2 cellular contexts compared by ENCODE assay signal in genomic region chr1:27598902-27599528, GRCh38.
A peak's percentile ranks its signal among the peaks of the same experiment; 100 is the strongest.
TF ChIP-seq lines count a peak whose summit lies in the region.

No MANE protein-coding gene starts in this region.

TF ChIP-seq in HEK293, 187 proteins besides CTCF, POLR2A, EP300 and RAD21 (continued from another document and continues in another):
- no peak for TF ChIP-seq PRDM4 (tag by site-specific recombination; IDR thresholded peaks at IDR 0.05)
- TF ChIP-seq ZNF341 (tag by site-specific recombination; IDR thresholded peaks at IDR 0.05; ENCODE audit: low read depth): peak; percentile 48; the same call in 1 of the 2 replicates
- TF ChIP-seq ZNF768 (tag by site-specific recombination; IDR thresholded peaks at IDR 0.05): no peak
- TF ChIP-seq ZNF704 (tag by site-specific recombination; IDR thresholded peaks at IDR 0.05): no peak
- no peak for TF ChIP-seq ZNF548 (tag by site-specific recombination; IDR thresholded peaks at IDR 0.05)
- peak; percentile 99 for TF ChIP-seq GLIS2 (tag by site-specific recombination; IDR thresholded peaks at IDR 0.05)
- peak; percentile 84 for TF ChIP-seq ZNF423 (tag by site-specific recombination; IDR thresholded peaks at IDR 0.05)
- TF ChIP-seq ZBTB11 (tag by site-specific recombination; conservative IDR thresholded peaks at IDR 0.05; ENCODE audit: low read depth): no peak
- peak; percentile 21; the same call in 1 of the 2 replicates for TF ChIP-seq IKZF3 (tag by site-specific recombination; IDR thresholded peaks at IDR 0.05)
- TF ChIP-seq KLF8 (tag by site-specific recombination; IDR thresholded peaks at IDR 0.05): 0 out of 2 replicates have a peak, but pooled peaks have one; percentile 43
- no peak for TF ChIP-seq ZNF571 (tag by site-specific recombination; IDR thresholded peaks at IDR 0.05)
- no peak for TF ChIP-seq ZBTB21 (tag by site-specific recombination; IDR thresholded peaks at IDR 0.05)
- no peak for TF ChIP-seq ZNF544 (tag by site-specific recombination; IDR thresholded peaks at IDR 0.05)
- TF ChIP-seq ZNF324 (tag by site-specific recombination; IDR thresholded peaks at IDR 0.05): 0 out of 2 replicates have a peak, but pooled peaks have one; percentile 47
- TF ChIP-seq ZIC2 (tag by site-specific recombination; IDR thresholded peaks at IDR 0.05): peak; percentile 98
- TF ChIP-seq ZNF394 (tag by site-specific recombination; IDR thresholded peaks at IDR 0.05; ENCODE audit: borderline replicate concordance): peak; percentile 39; the same call in 1 of the 2 replicates
- TF ChIP-seq GLI4 (tag by site-specific recombination; IDR thresholded peaks at IDR 0.05): no peak
- TF ChIP-seq SP3 (tag by site-specific recombination; IDR thresholded peaks at IDR 0.05): peak; percentile 54; the same call in 1 of the 2 replicates
- TF ChIP-seq AEBP2 (tag by site-specific recombination; IDR thresholded peaks at IDR 0.05; ENCODE audit: borderline replicate concordance): no peak
- no peak for TF ChIP-seq ZNF112 (tag by site-specific recombination; IDR thresholded peaks at IDR 0.05)
- no peak for TF ChIP-seq MEIS1 (CRISPR knock-in tag; IDR thresholded peaks at IDR 0.05; ENCODE audit: borderline replicate concordance)
- TF ChIP-seq ZNF521 (tag by site-specific recombination; IDR thresholded peaks at IDR 0.05): no peak
- TF ChIP-seq ZFHX2 (tag by site-specific recombination; conservative IDR thresholded peaks at IDR 0.05): peak; percentile 25; the same call in 1 of the 2 replicates
- no peak for TF ChIP-seq ZNF221 (tag by site-specific recombination; IDR thresholded peaks at IDR 0.05; ENCODE audit: borderline replicate concordance)
- TF ChIP-seq SP7 (tag by site-specific recombination; IDR thresholded peaks at IDR 0.05): peak; percentile 85; the same call in 1 of the 2 replicates
- TF ChIP-seq GLIS1 (tag by site-specific recombination; IDR thresholded peaks at IDR 0.05): peak; percentile 100

TF ChIP-seq in HepG2, 621 proteins besides CTCF, POLR2A, EP300 and RAD21 (continued from another document):
- TF ChIP-seq YEATS2 (CRISPR knock-in tag; IDR thresholded peaks at IDR 0.05; ENCODE audit: borderline replicate concordance): no peak
